Comparison of ENCODE assay signal across 10 cellular contexts in genomic region chr12:63294327-63294632, GRCh38.
DNase-seq lines count a peak whose midpoint lies in the region; ATAC-seq and TF ChIP-seq lines count a peak whose summit lies in the region.
"Had no signal": no experiment of that assay in that cellular context is flagged by ENCODE, and none has a peak within 500 bp of the region (broad histone marks: within the 10 kb centered on the region; RNA-seq: fewer than 3 reads in every experiment).

No MANE protein-coding gene starts in this region.

- H3K9me3 Mint-ChIP-seq in naive thymus-derived CD8-positive, alpha-beta T cell: peaks cover 0 to 2% (median 0%) of the 10 kb centered on the region in 9 donors

- H3K4me1 Mint-ChIP-seq in naive thymus-derived CD8-positive, alpha-beta T cell: no peaks in the 10 kb centered on the region
- H3K4me1 Mint-ChIP-seq: central memory CD8-positive, alpha-beta T cell had no signal

- no peak overlapping the region for H3K4me3 ChIP-seq in AG10803 (ENCODE audit: low read length)
- no peak overlapping the region for H3K4me3 ChIP-seq in fibroblast of the aortic adventitia (ENCODE audit: low read depth, low read length)
- H3K4me3 ChIP-seq: right lobe of liver had no signal

- peaks cover 0 to 1% (median 0%) of the 10 kb centered on the region in 5 donors for H3K27me3 Mint-ChIP-seq in naive thymus-derived CD8-positive, alpha-beta T cell
- H3K27me3 Mint-ChIP-seq: central memory CD8-positive, alpha-beta T cell had no signal

- H3K36me3 Mint-ChIP-seq in naive thymus-derived CD8-positive, alpha-beta T cell: no peaks in the 10 kb centered on the region

- DNase-seq in AG10803 (ENCODE audit: low read depth) (peak; percentile 57), GOT3 (lab: John Stamatoyannopoulos, UW) (peak; percentile 77), M059J (ENCODE audit: low read depth) (peak; percentile 82), fibroblast of the aortic adventitia (ENCODE audit: low read depth) (peak; percentile 39), T-helper 9 cell (no peak), NCI-H2107 (lab: John Stamatoyannopoulos, UW) (no peak), NCI-H1930 (lab: John Stamatoyannopoulos, UW) (no peak)
- no peak for DNase-seq in naive thymus-derived CD8-positive, alpha-beta T cell

- POLR2A ChIA-PET in naive thymus-derived CD8-positive, alpha-beta T cell (lab: Charles Lee): no interaction called here

- H3K4me3 Mint-ChIP-seq in naive thymus-derived CD8-positive, alpha-beta T cell: no peak overlapping the region
- H3K4me3 Mint-ChIP-seq: central memory CD8-positive, alpha-beta T cell had no signal

- TF ChIP-seq CTCF in AG10803 (conservative IDR thresholded peaks at IDR 0.05; ENCODE audit: low read length) (no peak), fibroblast of the aortic adventitia (IDR thresholded peaks at IDR 0.05; ENCODE audit: insufficient read depth, low read length) (no peak)

- H3K27ac Mint-ChIP-seq in naive thymus-derived CD8-positive, alpha-beta T cell: no peak overlapping the region

- ATAC-seq in naive thymus-derived CD8-positive, alpha-beta T cell: no peak

Comparison
In these comparisons a context has a peak if more than half of its experiments do, and no peak if none do; other contexts are left out.
1. DNase-seq: peak in AG10803 (single experiment), GOT3 (single experiment), M059J (single experiment) and fibroblast of the aortic adventitia (single experiment); none in T-helper 9 cell (single experiment), NCI-H2107 (single experiment), naive thymus-derived CD8-positive, alpha-beta T cell (0 of 10) and NCI-H1930 (0 of 2).